19 cellular contexts compared by ENCODE assay signal in the genomic region with DNA sequence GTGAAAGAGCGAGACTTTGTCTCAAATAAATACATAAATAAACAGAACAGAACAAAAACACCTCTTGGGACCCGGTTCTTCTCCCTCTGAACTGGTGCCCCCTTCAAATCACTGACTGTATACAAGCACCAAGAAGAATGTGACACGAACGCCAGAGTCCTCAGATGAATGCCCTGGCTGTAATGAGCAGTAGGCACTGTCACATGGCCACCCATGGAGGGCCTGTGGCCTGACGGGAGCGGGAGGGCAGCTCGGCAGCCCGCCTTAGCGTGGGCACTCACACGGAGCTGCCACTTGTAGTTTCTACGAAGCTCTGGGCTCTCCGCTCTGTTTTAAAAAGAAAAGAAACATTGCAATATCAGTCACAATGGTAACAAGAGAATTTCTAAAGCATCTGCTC.
"Had no signal": no experiment of that assay in that cellular context is flagged by ENCODE, and none has a peak within 500 bp of the region (broad histone marks: within the 10 kb centered on the region; RNA-seq: fewer than 3 reads in every experiment).

No MANE protein-coding gene starts in this region.

- H3K4me3 ChIP-seq: left ventricle myocardium inferior, ovary, right lobe of liver, smooth muscle cell, thoracic aorta had no signal

- H3K4me1 ChIP-seq: left ventricle myocardium inferior had no signal

- H3K27ac ChIP-seq: foreskin keratinocyte, left ventricle myocardium inferior, neutrophil, ovary, right lobe of liver, thoracic aorta had no signal

- H3K27me3 ChIP-seq: foreskin keratinocyte, neutrophil, ovary, right lobe of liver had no signal

- H3K9me3 ChIP-seq: left ventricle myocardium inferior, neutrophil, ovary, right lobe of liver, thoracic aorta had no signal

- DNase-seq: activated B cell treated with CpG ODN at 0.5 μM for 24 hours; activated CD4-positive, alpha-beta memory T cell treated with anti-CD3 and anti-CD28 coated beads, Interleukin-2, amount 10 ng/mL, durations not matched to agents 7 days and 5 days; activated CD4-positive, alpha-beta T cell treated with anti-CD3 and anti-CD28 coated beads for 48 hours; effector CD4-positive, alpha-beta T cell; erythroblast; foreskin keratinocyte; immature natural killer cell; left ventricle myocardium inferior; mammary epithelial cell; midbrain; natural killer cell; right lobe of liver; stimulated activated CD4-positive, alpha-beta T cell treated with anti-CD3 and anti-CD28 coated beads, Interleukin-2, amount 100 ng/mL, for 48 hours; stimulated activated naive CD4-positive, alpha-beta T cell had no signal

- ATAC-seq: activated naive CD4-positive, alpha-beta T cell treated with anti-CD3 and anti-CD28 coated beads, Interleukin-2, amount 50 U/mL, for 72 hours; foreskin keratinocyte; natural killer cell; right lobe of liver had no signal
